20 cellular contexts compared by ENCODE assay signal in the genomic region with DNA sequence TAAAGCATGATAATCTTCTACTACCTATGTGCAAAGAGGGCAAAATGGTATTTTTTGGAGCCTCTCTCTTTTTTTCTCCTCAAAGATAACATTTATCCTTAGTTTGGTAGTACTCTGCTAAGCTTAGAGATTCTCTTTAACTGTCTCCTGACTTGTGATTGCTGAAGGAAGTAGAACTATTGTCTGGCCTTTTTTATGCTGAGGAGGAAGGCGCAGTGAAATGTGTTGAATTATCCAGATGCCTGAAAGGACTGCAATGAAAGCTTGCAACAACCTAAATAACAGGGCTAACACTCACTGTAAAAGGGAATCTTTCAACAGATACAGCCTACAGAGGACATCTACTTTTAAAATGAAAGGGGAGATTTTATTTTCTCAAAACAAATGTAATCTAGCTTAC. TPM values are rescaled to one million over a fixed set of nuclear protein-coding genes. Genes with fewer than 3 reads are reported as not detected.
"Had no signal": no experiment of that assay in that cellular context is flagged by ENCODE, and none has a peak within 500 bp of the region (broad histone marks: within the 10 kb centered on the region; RNA-seq: fewer than 3 reads in every experiment).

No MANE protein-coding gene starts in this region.

- H3K4me1 ChIP-seq: foreskin keratinocyte, testis, uterus had no signal

- H3K36me3 Mint-ChIP-seq: memory B cell had no signal

- H3K27ac ChIP-seq: coronary artery, foreskin keratinocyte, testis, uterus had no signal

- H3K9me3 ChIP-seq: testis, uterus had no signal

- H3K36me3 ChIP-seq: uterus had no signal

- H3K9me3 Mint-ChIP-seq: activated CD4-positive, alpha-beta memory T cell treated with anti-CD3 and anti-CD28 coated beads, Interleukin-2, amount 10 ng/mL, durations not matched to agents 7 days and 5 days; activated naive CD4-positive, alpha-beta T cell treated with anti-CD3 and anti-CD28 coated beads, Interleukin-2, amount 10 ng/mL, durations not matched to agents 7 days and 5 days; memory B cell; stimulated activated naive B cell treated with anti-CD40 and anti-IgM and Interleukin-4, amounts not matched to agents 10 μg/mL and 1 μg/mL and 100 μg/mL, for 72 hours; T-helper 1 cell treated with Interleukin-12 subunit alpha and Interleukin-12 subunit beta and Interleukin-4 antibody, amounts not matched to agents 30 μg/mL and 1 μg/mL, for 36 hours had no signal

- H3K27ac Mint-ChIP-seq: activated CD4-positive, alpha-beta memory T cell treated with anti-CD3 and anti-CD28 coated beads, Interleukin-2, amount 10 ng/mL, durations not matched to agents 7 days and 5 days; activated naive CD4-positive, alpha-beta T cell treated with anti-CD3 and anti-CD28 coated beads, Interleukin-2, amount 10 ng/mL, durations not matched to agents 7 days and 5 days; memory B cell; stimulated activated naive B cell treated with anti-CD40 and anti-IgM and Interleukin-4, amounts not matched to agents 10 μg/mL and 1 μg/mL and 100 μg/mL, for 72 hours; T-helper 1 cell treated with Interleukin-12 subunit alpha and Interleukin-12 subunit beta and Interleukin-4 antibody, amounts not matched to agents 30 μg/mL and 1 μg/mL, for 36 hours had no signal

- DNase-seq: activated CD4-positive, alpha-beta memory T cell treated with anti-CD3 and anti-CD28 coated beads, Interleukin-2, amount 10 ng/mL, durations not matched to agents 7 days and 5 days; activated CD4-positive, alpha-beta T cell treated with anti-CD3 and anti-CD28 coated beads for 48 hours; activated effector memory CD4-positive, alpha-beta T cell treated with anti-CD3 and anti-CD28 coated beads, Interleukin-2, amount 50 U/mL, for 16 hours; activated naive CD4-positive, alpha-beta T cell treated with anti-CD3 and anti-CD28 coated beads, Interleukin-2, amount 10 ng/mL, durations not matched to agents 7 days and 5 days; amygdala; foreskin keratinocyte; left colon; small intestine; stimulated activated CD4-positive, alpha-beta T cell treated with anti-CD3 and anti-CD28 coated beads, Interleukin-2, amount 100 ng/mL, for 24 hours; stimulated activated CD8-positive, alpha-beta memory T cell treated with anti-CD3 and anti-CD28 coated beads, Interleukin-4, amount 100 ng/mL, for 48 hours; stimulated activated naive B cell treated with anti-CD40 and anti-IgM and Interleukin-4, amounts not matched to agents 10 μg/mL and 1 μg/mL and 100 μg/mL, for 72 hours; testis; trophoblast cell; uterus had no signal

- FAIRE-seq: bronchial epithelial cell, keratinocyte had no signal

- H3K27me3 ChIP-seq: testis had no signal

- H3K4me1 Mint-ChIP-seq: stimulated activated naive B cell treated with anti-CD40 and anti-IgM and Interleukin-4, amounts not matched to agents 10 μg/mL and 1 μg/mL and 100 μg/mL, for 72 hours had no signal

- H3K4me3 Mint-ChIP-seq: activated CD4-positive, alpha-beta memory T cell treated with anti-CD3 and anti-CD28 coated beads, Interleukin-2, amount 10 ng/mL, durations not matched to agents 7 days and 5 days; activated naive CD4-positive, alpha-beta T cell treated with anti-CD3 and anti-CD28 coated beads, Interleukin-2, amount 10 ng/mL, durations not matched to agents 7 days and 5 days; memory B cell; stimulated activated naive B cell treated with anti-CD40 and anti-IgM and Interleukin-4, amounts not matched to agents 10 μg/mL and 1 μg/mL and 100 μg/mL, for 72 hours; T-helper 1 cell treated with Interleukin-12 subunit alpha and Interleukin-12 subunit beta and Interleukin-4 antibody, amounts not matched to agents 30 μg/mL and 1 μg/mL, for 36 hours had no signal

- H3K4me3 ChIP-seq: coronary artery, testis, uterus had no signal

RNA-seq across cellular contexts. Expression of gene CCDC160, which starts 59.5 kb away (rescaled TPM):
- total RNA-seq: activated CD4-positive, alpha-beta memory T cell treated with anti-CD3 and anti-CD28 coated beads, Interleukin-2, amount 10 ng/mL, durations not matched to agents 7 days and 5 days; bronchial epithelial cell; foreskin keratinocyte; left colon; mononuclear cell had no signal
